In genomic region chr21:36509966-36510742, GRCh38 we compare ENCODE assay signal across 16 cellular contexts. TPM values are rescaled to one million over a fixed set of nuclear protein-coding genes. Genes with fewer than 3 reads are reported as not detected.
DNase-seq lines count a peak whose midpoint lies in the region; ATAC-seq and TF ChIP-seq lines count a peak whose summit lies in the region.
"Had no signal": no experiment of that assay in that cellular context is flagged by ENCODE, and none has a peak within 500 bp of the region (broad histone marks: within the 10 kb centered on the region; RNA-seq: fewer than 3 reads in every experiment).

No MANE protein-coding gene starts in this region.

- H3K4me1 Mint-ChIP-seq in stimulated activated memory B cell treated with anti-CD40 and anti-IgM and Interleukin-4, amounts not matched to agents 10 μg/mL and 1 μg/mL and 100 μg/mL, for 72 hours = peaks cover 18% of the 10 kb centered on the region
- peaks cover 14% of the 10 kb centered on the region for H3K4me1 Mint-ChIP-seq in endothelial cell (ENCODE audit: unreplicated experiment)
- H3K4me1 Mint-ChIP-seq: neural crest cell had no signal

- H3K9ac ChIP-seq in OCI-LY3 (ENCODE audit: low read length) (no peak overlapping the region), parathyroid adenoma (no peak overlapping the region)

- H3K4me2 ChIP-seq in OCI-LY3 (ENCODE audit: low read length) (no peak overlapping the region), parathyroid adenoma (ENCODE audit: low read length) (peak overlapping the region; percentile 28)

- no peak overlapping the region for H2AFZ ChIP-seq in OCI-LY3 (ENCODE audit: low read depth, low read length)
- H2AFZ ChIP-seq in parathyroid adenoma = peak overlapping the region; percentile 64

- H3K27ac ChIP-seq in OCI-LY3 (ENCODE audit: low read length) (0 out of 2 replicates have a peak overlapping the region, but pooled peaks have one; percentile 15), esophagus squamous epithelium (peak overlapping the region; percentile 32 to 71 (median 66)), parathyroid adenoma (peak overlapping the region; percentile 83)

- H4K20me1 ChIP-seq in OCI-LY3 (ENCODE audit: insufficient read depth, low read length) = no peaks in the 10 kb centered on the region

- H3K27me3 ChIP-seq in OCI-LY3 (ENCODE audit: low read depth, low read length) (no peaks in the 10 kb centered on the region), esophagus squamous epithelium (peaks cover 0 to 7% (median 0%) of the 10 kb centered on the region in 4 donors), parathyroid adenoma (ENCODE audit: control insufficient read depth, insufficient read depth, low read length) (no peaks in the 10 kb centered on the region)

- H3K4me3 ChIP-seq in OCI-LY3 (ENCODE audit: low read length) (no peak overlapping the region), esophagus squamous epithelium (no peak overlapping the region), parathyroid adenoma (ENCODE audit: low read depth, low read length) (no peak overlapping the region)

- H3K79me2 ChIP-seq in OCI-LY3 (ENCODE audit: low read length) = no peaks in the 10 kb centered on the region
- no peaks in the 10 kb centered on the region for H3K79me2 ChIP-seq in parathyroid adenoma

- H3K27ac Mint-ChIP-seq in stimulated activated memory B cell treated with anti-CD40 and anti-IgM and Interleukin-4, amounts not matched to agents 10 μg/mL and 1 μg/mL and 100 μg/mL, for 72 hours = no peak overlapping the region
- H3K27ac Mint-ChIP-seq in endothelial cell (ENCODE audit: unreplicated experiment) = no peak overlapping the region
- H3K27ac Mint-ChIP-seq: activated naive CD8-positive, alpha-beta T cell treated with anti-CD3 and anti-CD28 coated beads for 36 hours had no signal

- H3K9me3 Mint-ChIP-seq in stimulated activated memory B cell treated with anti-CD40 and anti-IgM and Interleukin-4, amounts not matched to agents 10 μg/mL and 1 μg/mL and 100 μg/mL, for 72 hours = no peaks in the 10 kb centered on the region
- no peaks in the 10 kb centered on the region for H3K9me3 Mint-ChIP-seq in endothelial cell (ENCODE audit: unreplicated experiment)
- H3K9me3 Mint-ChIP-seq: activated naive CD8-positive, alpha-beta T cell treated with anti-CD3 and anti-CD28 coated beads for 36 hours had no signal

- DNase-seq in DMS79 treated with DMSO at 0.1 percent for 48 hours (lab: John Stamatoyannopoulos, UW) = peak; percentile 47
- no peak for DNase-seq in esophagus squamous epithelium (lab: John Stamatoyannopoulos, UW)
- DNase-seq in GF-D8 (lab: John Stamatoyannopoulos, UW) = no peak
- DNase-seq in endothelial cell (ENCODE audit: low spot score) = no peak
- no peak for DNase-seq in NCI-H446 (lab: John Stamatoyannopoulos, UW)
- DNase-seq: activated CD4-positive, alpha-beta T cell treated with anti-CD3 and anti-CD28 coated beads for 4 hours; activated naive CD8-positive, alpha-beta T cell treated with anti-CD3 and anti-CD28 coated beads for 36 hours; C1 segment of cervical spinal cord; GOT3; NCI-H1694 had no signal

- no peaks in the 10 kb centered on the region for H3K9me3 ChIP-seq in OCI-LY3 (ENCODE audit: insufficient read depth, low read length)
- no peaks in the 10 kb centered on the region for H3K9me3 ChIP-seq in esophagus squamous epithelium
- peaks cover 3% of the 10 kb centered on the region for H3K9me3 ChIP-seq in parathyroid adenoma (ENCODE audit: control insufficient read depth, low read length)

- no peaks in the 10 kb centered on the region for H3K36me3 Mint-ChIP-seq in stimulated activated memory B cell treated with anti-CD40 and anti-IgM and Interleukin-4, amounts not matched to agents 10 μg/mL and 1 μg/mL and 100 μg/mL, for 72 hours
- H3K36me3 Mint-ChIP-seq in endothelial cell (ENCODE audit: low read depth, unreplicated experiment) = no peaks in the 10 kb centered on the region
- H3K36me3 Mint-ChIP-seq: activated naive CD8-positive, alpha-beta T cell treated with anti-CD3 and anti-CD28 coated beads for 36 hours had no signal

- TF ChIP-seq CTCF in OCI-LY3 (IDR thresholded peaks at IDR 0.05; ENCODE audit: low read depth, low read length) (no peak), esophagus squamous epithelium (IDR thresholded peaks at IDR 0.05) (no peak), parathyroid adenoma (IDR thresholded peaks at IDR 0.05) (no peak), endothelial cell (IDR thresholded peaks at IDR 0.05; ENCODE audit: unreplicated experiment) (no peak)

- TF ChIP-seq POLR2A in esophagus squamous epithelium (IDR thresholded peaks at IDR 0.05) = no peak

- no peak for ATAC-seq in stimulated activated memory B cell treated with anti-CD40 and anti-IgM and Interleukin-4, amounts not matched to agents 10 μg/mL and 1 μg/mL and 100 μg/mL, for 72 hours

- no peak overlapping the region for H3K4me3 Mint-ChIP-seq in stimulated activated memory B cell treated with anti-CD40 and anti-IgM and Interleukin-4, amounts not matched to agents 10 μg/mL and 1 μg/mL and 100 μg/mL, for 72 hours
- no peak overlapping the region for H3K4me3 Mint-ChIP-seq in endothelial cell (ENCODE audit: unreplicated experiment)
- H3K4me3 Mint-ChIP-seq: activated naive CD8-positive, alpha-beta T cell treated with anti-CD3 and anti-CD28 coated beads for 36 hours; neural crest cell had no signal

- peaks cover 62% of the 10 kb centered on the region for H3K4me1 ChIP-seq in OCI-LY3 (ENCODE audit: low read length)
- peaks cover 0 to 49% (median 8%) of the 10 kb centered on the region in 3 donors for H3K4me1 ChIP-seq in esophagus squamous epithelium
- H3K4me1 ChIP-seq in parathyroid adenoma = peaks cover 10% of the 10 kb centered on the region

- H3K36me3 ChIP-seq in OCI-LY3 (replicated peaks; ENCODE audit: low read depth, low read length) (peaks cover 29% of the 10 kb centered on the region), esophagus squamous epithelium (no peaks in the 10 kb centered on the region), parathyroid adenoma (ENCODE audit: control insufficient read depth, insufficient read depth, low read length) (no peaks in the 10 kb centered on the region)

- peaks cover 38% of the 10 kb centered on the region for H3K27me3 Mint-ChIP-seq in stimulated activated memory B cell treated with anti-CD40 and anti-IgM and Interleukin-4, amounts not matched to agents 10 μg/mL and 1 μg/mL and 100 μg/mL, for 72 hours
- H3K27me3 Mint-ChIP-seq in endothelial cell (ENCODE audit: unreplicated experiment) = peaks cover 2% of the 10 kb centered on the region
- H3K27me3 Mint-ChIP-seq: activated naive CD8-positive, alpha-beta T cell treated with anti-CD3 and anti-CD28 coated beads for 36 hours had no signal

- intact Hi-C loops in esophagus squamous epithelium (cut with DNase I) = loop anchor here (10.0 kb wide), 2 partner anchors 195 to 415 kb away; no protein-coding TSS in a partner anchor

- WGBS in esophagus squamous epithelium, 2 donors = 51 to 72% methylated on average over 8 of the region's 9 CpGs

RNA-seq across cellular contexts. Expression of gene CLDN14, which starts 30.2 kb away (rescaled TPM):
- not detected for total RNA-seq in esophagus squamous epithelium
- not detected for total RNA-seq in endothelial cell (ENCODE audit: unreplicated experiment)
- total RNA-seq: activated naive CD8-positive, alpha-beta T cell treated with anti-CD3 and anti-CD28 coated beads for 36 hours; M059J; neural crest cell; subcutaneous adipose tissue had no signal

Comparison
In these comparisons a context has a peak if more than half of its experiments do, and no peak if none do; other contexts are left out.
1. H3K27ac ChIP-seq: peak in every context shown above with its lines; median percentile 83 in parathyroid adenoma; 66 in esophagus squamous epithelium; 15 in OCI-LY3.